ENCODE assay signal across 1 cellular context in the genomic region with DNA sequence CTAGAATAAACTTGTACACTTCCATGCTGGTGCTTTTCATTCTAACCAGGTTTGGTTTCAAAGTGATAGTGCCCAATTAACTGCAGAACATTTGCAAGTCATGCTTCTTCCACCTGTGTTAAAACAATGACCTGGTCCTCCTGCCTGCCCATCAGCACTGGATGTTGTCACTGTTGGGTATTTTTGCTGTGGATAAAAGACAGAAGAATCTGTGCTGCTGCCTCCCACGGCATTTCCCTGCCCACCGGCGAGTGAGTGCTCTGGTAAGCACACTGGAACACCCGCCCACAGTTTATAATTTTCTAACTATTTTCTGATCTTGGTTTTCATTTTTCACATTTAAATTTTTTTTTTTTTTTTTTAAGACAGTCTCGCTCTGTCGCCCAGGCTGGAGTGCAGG.
TF ChIP-seq lines count a peak whose summit lies in the region.

No MANE protein-coding gene starts in this region.

TF ChIP-seq in WTC11, 78 proteins besides CTCF, POLR2A, EP300 and RAD21 (continued from another document):
- TF ChIP-seq, protein P1, sequence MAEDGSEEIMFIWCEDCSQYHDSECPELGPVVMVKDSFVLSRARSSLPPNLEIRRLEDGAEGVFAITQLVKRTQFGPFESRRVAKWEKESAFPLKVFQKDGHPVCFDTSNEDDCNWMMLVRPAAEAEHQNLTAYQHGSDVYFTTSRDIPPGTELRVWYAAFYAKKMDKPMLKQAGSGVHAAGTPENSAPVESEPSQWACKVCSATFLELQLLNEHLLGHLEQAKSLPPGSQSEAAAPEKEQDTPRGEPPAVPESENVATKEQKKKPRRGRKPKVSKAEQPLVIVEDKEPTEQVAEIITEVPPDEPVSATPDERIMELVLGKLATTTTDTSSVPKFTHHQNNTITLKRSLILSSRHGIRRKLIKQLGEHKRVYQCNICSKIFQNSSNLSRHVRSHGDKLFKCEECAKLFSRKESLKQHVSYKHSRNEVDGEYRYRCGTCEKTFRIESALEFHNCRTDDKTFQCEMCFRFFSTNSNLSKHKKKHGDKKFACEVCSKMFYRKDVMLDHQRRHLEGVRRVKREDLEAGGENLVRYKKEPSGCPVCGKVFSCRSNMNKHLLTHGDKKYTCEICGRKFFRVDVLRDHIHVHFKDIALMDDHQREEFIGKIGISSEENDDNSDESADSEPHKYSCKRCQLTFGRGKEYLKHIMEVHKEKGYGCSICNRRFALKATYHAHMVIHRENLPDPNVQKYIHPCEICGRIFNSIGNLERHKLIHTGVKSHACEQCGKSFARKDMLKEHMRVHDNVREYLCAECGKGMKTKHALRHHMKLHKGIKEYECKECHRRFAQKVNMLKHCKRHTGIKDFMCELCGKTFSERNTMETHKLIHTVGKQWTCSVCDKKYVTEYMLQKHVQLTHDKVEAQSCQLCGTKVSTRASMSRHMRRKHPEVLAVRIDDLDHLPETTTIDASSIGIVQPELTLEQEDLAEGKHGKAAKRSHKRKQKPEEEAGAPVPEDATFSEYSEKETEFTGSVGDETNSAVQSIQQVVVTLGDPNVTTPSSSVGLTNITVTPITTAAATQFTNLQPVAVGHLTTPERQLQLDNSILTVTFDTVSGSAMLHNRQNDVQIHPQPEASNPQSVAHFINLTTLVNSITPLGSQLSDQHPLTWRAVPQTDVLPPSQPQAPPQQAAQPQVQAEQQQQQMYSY (CRISPR knock-in tag; IDR thresholded peaks at IDR 0.05): no peak
- TF ChIP-seq ETV6 (CRISPR knock-in tag; IDR thresholded peaks at IDR 0.05) (no peak), KAT7 (CRISPR knock-in tag; IDR thresholded peaks at IDR 0.05; ENCODE audit: borderline replicate concordance) (no peak), ESRRA (CRISPR knock-in tag; IDR thresholded peaks at IDR 0.05; ENCODE audit: borderline replicate concordance) (no peak)
- TF ChIP-seq, protein P2, sequence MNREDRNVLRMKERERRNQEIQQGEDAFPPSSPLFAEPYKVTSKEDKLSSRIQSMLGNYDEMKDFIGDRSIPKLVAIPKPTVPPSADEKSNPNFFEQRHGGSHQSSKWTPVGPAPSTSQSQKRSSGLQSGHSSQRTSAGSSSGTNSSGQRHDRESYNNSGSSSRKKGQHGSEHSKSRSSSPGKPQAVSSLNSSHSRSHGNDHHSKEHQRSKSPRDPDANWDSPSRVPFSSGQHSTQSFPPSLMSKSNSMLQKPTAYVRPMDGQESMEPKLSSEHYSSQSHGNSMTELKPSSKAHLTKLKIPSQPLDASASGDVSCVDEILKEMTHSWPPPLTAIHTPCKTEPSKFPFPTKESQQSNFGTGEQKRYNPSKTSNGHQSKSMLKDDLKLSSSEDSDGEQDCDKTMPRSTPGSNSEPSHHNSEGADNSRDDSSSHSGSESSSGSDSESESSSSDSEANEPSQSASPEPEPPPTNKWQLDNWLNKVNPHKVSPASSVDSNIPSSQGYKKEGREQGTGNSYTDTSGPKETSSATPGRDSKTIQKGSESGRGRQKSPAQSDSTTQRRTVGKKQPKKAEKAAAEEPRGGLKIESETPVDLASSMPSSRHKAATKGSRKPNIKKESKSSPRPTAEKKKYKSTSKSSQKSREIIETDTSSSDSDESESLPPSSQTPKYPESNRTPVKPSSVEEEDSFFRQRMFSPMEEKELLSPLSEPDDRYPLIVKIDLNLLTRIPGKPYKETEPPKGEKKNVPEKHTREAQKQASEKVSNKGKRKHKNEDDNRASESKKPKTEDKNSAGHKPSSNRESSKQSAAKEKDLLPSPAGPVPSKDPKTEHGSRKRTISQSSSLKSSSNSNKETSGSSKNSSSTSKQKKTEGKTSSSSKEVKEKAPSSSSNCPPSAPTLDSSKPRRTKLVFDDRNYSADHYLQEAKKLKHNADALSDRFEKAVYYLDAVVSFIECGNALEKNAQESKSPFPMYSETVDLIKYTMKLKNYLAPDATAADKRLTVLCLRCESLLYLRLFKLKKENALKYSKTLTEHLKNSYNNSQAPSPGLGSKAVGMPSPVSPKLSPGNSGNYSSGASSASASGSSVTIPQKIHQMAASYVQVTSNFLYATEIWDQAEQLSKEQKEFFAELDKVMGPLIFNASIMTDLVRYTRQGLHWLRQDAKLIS (CRISPR knock-in tag; IDR thresholded peaks at IDR 0.05; ENCODE audit: borderline replicate concordance): no peak
TF ChIP-seq in WTC11: peak in this region for 0.
